ENCODE assay signal across 9 cellular contexts in genomic region chr4:112266823-112267222, GRCh38. TPM values are rescaled to one million over a fixed set of nuclear protein-coding genes. Genes with fewer than 3 reads are reported as not detected.
DNase-seq lines count a peak whose midpoint lies in the region; ATAC-seq and TF ChIP-seq lines count a peak whose summit lies in the region.
"Had no signal": no experiment of that assay in that cellular context is flagged by ENCODE, and none has a peak within 500 bp of the region (broad histone marks: within the 10 kb centered on the region; RNA-seq: fewer than 3 reads in every experiment).

No MANE protein-coding gene starts in this region.

- H3K4me1 ChIP-seq in parathyroid adenoma: no peaks in the 10 kb centered on the region

- no peaks in the 10 kb centered on the region for H3K9me3 Mint-ChIP-seq in activated naive CD8-positive, alpha-beta T cell treated with anti-CD3 and anti-CD28 coated beads for 36 hours

- H3K9ac ChIP-seq in parathyroid adenoma: no peak overlapping the region

- H3K79me2 ChIP-seq in parathyroid adenoma: no peaks in the 10 kb centered on the region

- no peak overlapping the region for H3K27ac ChIP-seq in parathyroid adenoma

- DNase-seq in GM06990 (ENCODE audit: extremely low read depth, insufficient read length) (no peak), NCI-H1694 treated with DMSO at 0.1 percent for 48 hours (lab: John Stamatoyannopoulos, UW) (peak; percentile 3), dermis microvascular lymphatic vessel endothelial cell (ENCODE audit: low read depth in 2 of 2) (peak; percentile 30 to 53), posterior vena cava (ENCODE audit: low spot score) (no peak), NCI-H524 treated with DMSO at 0.1 percent for 48 hours (lab: John Stamatoyannopoulos, UW) (no peak)
- DNase-seq in activated naive CD8-positive, alpha-beta T cell treated with anti-CD3 and anti-CD28 coated beads for 36 hours: no peak
- DNase-seq: effector memory CD4-positive, alpha-beta T cell had no signal

- TF ChIP-seq CTCF in GM06990 (IDR thresholded peaks at IDR 0.05; ENCODE audit: insufficient read depth, low read length, poor library complexity, severe bottlenecking): peak; percentile 46
- peak; percentile 46 for TF ChIP-seq CTCF in parathyroid adenoma (IDR thresholded peaks at IDR 0.05)

- no peaks in the 10 kb centered on the region for H3K27me3 Mint-ChIP-seq in activated naive CD8-positive, alpha-beta T cell treated with anti-CD3 and anti-CD28 coated beads for 36 hours

- H2AFZ ChIP-seq in parathyroid adenoma: no peak overlapping the region

- no peak overlapping the region for H3K27ac Mint-ChIP-seq in activated naive CD8-positive, alpha-beta T cell treated with anti-CD3 and anti-CD28 coated beads for 36 hours

- H3K4me1 Mint-ChIP-seq in activated naive CD8-positive, alpha-beta T cell treated with anti-CD3 and anti-CD28 coated beads for 36 hours: peaks cover 24% of the 10 kb centered on the region

- no peak overlapping the region for H3K4me2 ChIP-seq in parathyroid adenoma (ENCODE audit: low read length)

- no peaks in the 10 kb centered on the region for H3K36me3 ChIP-seq in GM06990 (ENCODE audit: control insufficient read depth, insufficient read depth, low read length)
- H3K36me3 ChIP-seq in parathyroid adenoma (ENCODE audit: control insufficient read depth, insufficient read depth, low read length): no peaks in the 10 kb centered on the region

- intact Hi-C loops in posterior vena cava (cut with DNase I): no loop called here

- ATAC-seq in HG03045 (IDR thresholded peaks at IDR 0.05; ENCODE audit: unreplicated experiment): no peak

- no peak overlapping the region for H3K4me3 ChIP-seq in GM06990 (replicated peaks; ENCODE audit: low read depth, low read length)
- H3K4me3 ChIP-seq in parathyroid adenoma (ENCODE audit: low read depth, low read length): no peak overlapping the region

- H3K4me3 Mint-ChIP-seq in activated naive CD8-positive, alpha-beta T cell treated with anti-CD3 and anti-CD28 coated beads for 36 hours: no peak overlapping the region

- H3K27me3 ChIP-seq in GM06990 (replicated peaks; ENCODE audit: control insufficient read depth, insufficient read depth, low read length) (no peaks in the 10 kb centered on the region), parathyroid adenoma (ENCODE audit: control insufficient read depth, insufficient read depth, low read length) (no peaks in the 10 kb centered on the region)

- no peaks in the 10 kb centered on the region for H3K9me3 ChIP-seq in parathyroid adenoma (ENCODE audit: control insufficient read depth, low read length)

- H3K36me3 Mint-ChIP-seq in activated naive CD8-positive, alpha-beta T cell treated with anti-CD3 and anti-CD28 coated beads for 36 hours: peaks cover 14% of the 10 kb centered on the region

RNA-seq across cellular contexts. Expression of gene TIFA, which starts 18.9 kb away (rescaled TPM):
- total RNA-seq in dermis microvascular lymphatic vessel endothelial cell: 11.9 and 12.5 TPM in 2 replicates
- 1 to 10 TPM; 4.4 to 6.1 TPM for total RNA-seq in posterior vena cava
- 10 to 100 TPM; 45.6 to 49.2 TPM for total RNA-seq in activated naive CD8-positive, alpha-beta T cell treated with anti-CD3 and anti-CD28 coated beads for 36 hours

RNA-seq across cellular contexts. Expression of gene ALPK1, which starts 30.3 kb away (rescaled TPM):
- 1.0 and 1.2 TPM in 2 replicates for total RNA-seq in dermis microvascular lymphatic vessel endothelial cell
- total RNA-seq in posterior vena cava: 10 to 100 TPM; 22.8 to 24.4 TPM
- 10 to 100 TPM; 14.0 to 14.7 TPM for total RNA-seq in activated naive CD8-positive, alpha-beta T cell treated with anti-CD3 and anti-CD28 coated beads for 36 hours

RNA-seq across cellular contexts. Expression of gene AP1AR, which starts 35.2 kb away (rescaled TPM):
- total RNA-seq in dermis microvascular lymphatic vessel endothelial cell (25.7 and 27.6 TPM in 2 replicates), posterior vena cava (10 to 100 TPM; 13.5 to 21.2 TPM)
- 10 to 100 TPM; 19.1 to 22.4 TPM for total RNA-seq in activated naive CD8-positive, alpha-beta T cell treated with anti-CD3 and anti-CD28 coated beads for 36 hours

Comparison
In these comparisons a context has a peak if more than half of its experiments do, and no peak if none do; other contexts are left out.
1. DNase-seq: peak in NCI-H1694 treated with DMSO at 0.1 percent for 48 hours (single experiment) and dermis microvascular lymphatic vessel endothelial cell (2 of 2); none in GM06990 (single experiment), posterior vena cava (single experiment), NCI-H524 treated with DMSO at 0.1 percent for 48 hours (single experiment) and activated naive CD8-positive, alpha-beta T cell treated with anti-CD3 and anti-CD28 coated beads for 36 hours (single experiment).